Comparison of ENCODE assay signal across 17 cellular contexts in the genomic region with DNA sequence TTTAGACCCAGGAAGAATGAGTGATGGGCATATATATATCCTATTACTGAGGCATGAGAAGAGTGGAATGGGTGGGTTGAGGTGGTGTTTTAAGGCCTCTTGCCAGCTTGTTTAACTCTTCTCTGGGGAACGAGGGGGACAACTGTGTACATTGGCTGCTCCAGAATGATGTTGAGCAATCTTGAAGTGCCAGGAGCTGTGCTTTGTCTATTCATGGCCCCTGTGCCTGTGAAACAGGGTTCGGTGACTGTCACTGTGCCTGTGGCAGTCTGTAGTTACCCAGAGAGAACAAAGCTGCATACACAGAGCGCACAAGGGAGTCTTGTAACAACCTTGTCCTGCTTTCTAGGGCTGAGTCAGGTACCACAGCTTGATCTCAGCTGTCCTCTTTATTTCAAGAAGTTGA. TPM values are rescaled to one million over a fixed set of nuclear protein-coding genes. Genes with fewer than 3 reads are reported as not detected.
DNase-seq lines count a peak whose midpoint lies in the region; ATAC-seq and TF ChIP-seq lines count a peak whose summit lies in the region.
"Had no signal": no experiment of that assay in that cellular context is flagged by ENCODE, and none has a peak within 500 bp of the region (broad histone marks: within the 10 kb centered on the region; RNA-seq: fewer than 3 reads in every experiment).

No MANE protein-coding gene starts in this region.

- no peaks in the 10 kb centered on the region for H3K9me3 ChIP-seq in effector memory CD4-positive, alpha-beta T cell (ENCODE audit: control insufficient read depth, low read length)
- H3K9me3 ChIP-seq: gastroesophageal sphincter, right atrium auricular region had no signal

- H3K4me3 ChIP-seq in effector memory CD4-positive, alpha-beta T cell (ENCODE audit: insufficient read depth, low read depth, low read length, poor library complexity, severe bottlenecking): no peak overlapping the region
- H3K4me3 ChIP-seq: gastroesophageal sphincter, right atrium auricular region, SK-N-MC had no signal

- no peaks in the 10 kb centered on the region for H3K4me1 ChIP-seq in effector memory CD4-positive, alpha-beta T cell (ENCODE audit: control insufficient read depth, insufficient read depth, low read length, poor library complexity, severe bottlenecking)

- no peaks in the 10 kb centered on the region for H3K27me3 ChIP-seq in effector memory CD4-positive, alpha-beta T cell (replicated peaks; ENCODE audit: control insufficient read depth, insufficient read depth, low read length, poor library complexity, severe bottlenecking)
- H3K27me3 ChIP-seq: gastroesophageal sphincter, right atrium auricular region had no signal

- H3K27me3 Mint-ChIP-seq in progenitor cell of endocrine pancreas: no peaks in the 10 kb centered on the region
- H3K27me3 Mint-ChIP-seq: activated naive CD8-positive, alpha-beta T cell treated with anti-CD3 and anti-CD28 coated beads, Interleukin-2, amount 10 ng/mL, durations not matched to agents 7 days and 5 days; stimulated activated memory B cell treated with anti-CD40 and anti-IgM and Interleukin-4, amounts not matched to agents 10 μg/mL and 1 μg/mL and 100 μg/mL, for 72 hours had no signal

- H3K36me3 Mint-ChIP-seq in progenitor cell of endocrine pancreas (ENCODE audit: insufficient read depth): peaks cover 10% of the 10 kb centered on the region

- DNase-seq in Ammon's horn (ENCODE audit: low spot score): peak; percentile 45
- DNase-seq in MV-4-11 (lab: John Stamatoyannopoulos, UW): peak; percentile 6
- DNase-seq in islet precursor cell: peak; percentile 63
- no peak for DNase-seq in progenitor cell of endocrine pancreas (ENCODE audit: low spot score, unreplicated experiment)
- DNase-seq in stimulated activated CD4-positive, alpha-beta T cell treated with anti-CD3 and anti-CD28 coated beads, Interleukin-4, amount 100 ng/mL, for 1 hour: no peak
- DNase-seq in effector memory CD4-positive, alpha-beta T cell: no peak
- no peak for DNase-seq in NK-92 (lab: John Stamatoyannopoulos, UW; ENCODE audit: unreplicated experiment)
- DNase-seq: activated naive CD8-positive, alpha-beta T cell treated with anti-CD3 and anti-CD28 coated beads, Interleukin-2, amount 10 ng/mL, durations not matched to agents 7 days and 5 days; DMS53; NCI-H1048; NCI-H226; stimulated activated CD4-positive, alpha-beta T cell treated with anti-CD3 and anti-CD28 coated beads, Interleukin-4, amount 100 ng/mL, for 4 hours had no signal

- peak overlapping the region; percentile 38 for H3K27ac Mint-ChIP-seq in progenitor cell of endocrine pancreas

- no peaks in the 10 kb centered on the region for H3K9me3 Mint-ChIP-seq in progenitor cell of endocrine pancreas (ENCODE audit: low read depth)
- H3K9me3 Mint-ChIP-seq: activated naive CD8-positive, alpha-beta T cell treated with anti-CD3 and anti-CD28 coated beads, Interleukin-2, amount 10 ng/mL, durations not matched to agents 7 days and 5 days; stimulated activated memory B cell treated with anti-CD40 and anti-IgM and Interleukin-4, amounts not matched to agents 10 μg/mL and 1 μg/mL and 100 μg/mL, for 72 hours had no signal

- H3K27ac ChIP-seq in effector memory CD4-positive, alpha-beta T cell (ENCODE audit: insufficient read depth, low read length, poor library complexity, severe bottlenecking): no peak overlapping the region
- H3K27ac ChIP-seq: gastroesophageal sphincter, right atrium auricular region, SK-N-MC had no signal

- H3K4me1 Mint-ChIP-seq in progenitor cell of endocrine pancreas (ENCODE audit: low read depth): peaks cover 41% of the 10 kb centered on the region

- no peak overlapping the region for H3K4me3 Mint-ChIP-seq in progenitor cell of endocrine pancreas (ENCODE audit: low read depth)
- H3K4me3 Mint-ChIP-seq: activated naive CD8-positive, alpha-beta T cell treated with anti-CD3 and anti-CD28 coated beads, Interleukin-2, amount 10 ng/mL, durations not matched to agents 7 days and 5 days; stimulated activated memory B cell treated with anti-CD40 and anti-IgM and Interleukin-4, amounts not matched to agents 10 μg/mL and 1 μg/mL and 100 μg/mL, for 72 hours had no signal

- TF ChIP-seq CTCF in progenitor cell of endocrine pancreas (IDR thresholded peaks at IDR 0.05; ENCODE audit: unreplicated experiment): no peak

- ATAC-seq in GM21576 (IDR thresholded peaks at IDR 0.05; ENCODE audit: unreplicated experiment): no peak
- ATAC-seq: gastroesophageal sphincter; stimulated activated memory B cell treated with anti-CD40 and anti-IgM and Interleukin-4, amounts not matched to agents 10 μg/mL and 1 μg/mL and 100 μg/mL, for 72 hours had no signal

- H3K36me3 ChIP-seq in effector memory CD4-positive, alpha-beta T cell (ENCODE audit: control insufficient read depth, insufficient read depth, low read length): peaks cover 10% of the 10 kb centered on the region
- H3K36me3 ChIP-seq: right atrium auricular region had no signal

RNA-seq across cellular contexts. Expression of a gene that starts 11.7 kb away (rescaled TPM):
- total RNA-seq in progenitor cell of endocrine pancreas: 41.9 and 44.7 TPM in 2 replicates

Comparison
In these comparisons a context has a peak if more than half of its experiments do, and no peak if none do; other contexts are left out.
1. DNase-seq: peak in Ammon's horn (single experiment), MV-4-11 (single experiment) and islet precursor cell (single experiment); none in progenitor cell of endocrine pancreas (single experiment), stimulated activated CD4-positive, alpha-beta T cell treated with anti-CD3 and anti-CD28 coated beads, Interleukin-4, amount 100 ng/mL, for 1 hour (single experiment), effector memory CD4-positive, alpha-beta T cell (0 of 3) and NK-92 (single experiment).